ENCODE assay signal across 8 cellular contexts in genomic region chr17:58219789-58220183, GRCh38. TPM values are rescaled to one million over a fixed set of nuclear protein-coding genes. Genes with fewer than 3 reads are reported as not detected.
A peak's percentile ranks its signal among the peaks of the same experiment; 100 is the strongest.
DNase-seq lines count a peak whose midpoint lies in the region; ATAC-seq and TF ChIP-seq lines count a peak whose summit lies in the region.

No MANE protein-coding gene starts in this region.

- peak overlapping the region; percentile 93 for H3K4me3 ChIP-seq in CD4-positive, CD25-positive, alpha-beta regulatory T cell (ENCODE audit: low read depth, low read length)
- H3K4me3 ChIP-seq in LNCaP clone FGC (ENCODE audit: low read depth, low read length), result peak overlapping the region; percentile 95

- H3K9me3 ChIP-seq in CD4-positive, CD25-positive, alpha-beta regulatory T cell (ENCODE audit: control insufficient read depth in 2 of 2, low read length in 2 of 2), result no peaks in the 10 kb centered on the region

- peaks cover 8% of the 10 kb centered on the region for H3K36me3 ChIP-seq in CD4-positive, CD25-positive, alpha-beta regulatory T cell (ENCODE audit: control insufficient read depth, insufficient read depth, low read length)

- peak overlapping the region; percentile 91 to 97 (median 96) for H3K4me3 Mint-ChIP-seq in CD4-positive, CD25-positive, alpha-beta regulatory T cell
- H3K4me3 Mint-ChIP-seq in central memory CD8-positive, alpha-beta T cell, result peak overlapping the region; percentile 90
- peak overlapping the region; percentile 96 for H3K4me3 Mint-ChIP-seq in natural killer cell treated with Interleukin-12 subunit alpha and Interleukin-12 subunit beta and Interleukin-15 and Interleukin-18, amount 100 ng/mL, for 72 hours

- no peak for DNase-seq in CD4-positive, CD25-positive, alpha-beta regulatory T cell
- DNase-seq in LNCaP clone FGC (ENCODE audit: low read depth) (peak; percentile 13), H4 (ENCODE audit: low spot score) (no peak)
- DNase-seq in central memory CD8-positive, alpha-beta T cell (ENCODE audit: low spot score in 2 of 2), result no peak
- DNase-seq in natural killer cell treated with Interleukin-12 subunit alpha and Interleukin-12 subunit beta and Interleukin-15 and Interleukin-18, amount 100 ng/mL, for 72 hours (ENCODE audit: low spot score), result no peak

- no peak for ATAC-seq in CD4-positive, CD25-positive, alpha-beta regulatory T cell (ENCODE audit: low read depth in 2 of 2)
- ATAC-seq in central memory CD8-positive, alpha-beta T cell (replicated peaks; ENCODE audit: extremely low read depth, poor library complexity, severe bottlenecking), result no peak
- ATAC-seq in natural killer cell treated with Interleukin-12 subunit alpha and Interleukin-12 subunit beta and Interleukin-15 and Interleukin-18, amount 100 ng/mL, for 72 hours, result no peak
- no peak for ATAC-seq in HG03520 (IDR thresholded peaks at IDR 0.05; ENCODE audit: unreplicated experiment)
- no peak for ATAC-seq in GM19328 (IDR thresholded peaks at IDR 0.05; ENCODE audit: unreplicated experiment)
- ATAC-seq in HG03280 (IDR thresholded peaks at IDR 0.05; ENCODE audit: unreplicated experiment), result no peak

- peak overlapping the region; percentile 81 for H3K27ac ChIP-seq in CD4-positive, CD25-positive, alpha-beta regulatory T cell (ENCODE audit: insufficient read depth, low read length, poor library complexity, severe bottlenecking)

- peaks cover 19% of the 10 kb centered on the region for H3K27me3 Mint-ChIP-seq in CD4-positive, CD25-positive, alpha-beta regulatory T cell
- peaks cover 7% of the 10 kb centered on the region for H3K27me3 Mint-ChIP-seq in central memory CD8-positive, alpha-beta T cell
- H3K27me3 Mint-ChIP-seq in natural killer cell treated with Interleukin-12 subunit alpha and Interleukin-12 subunit beta and Interleukin-15 and Interleukin-18, amount 100 ng/mL, for 72 hours, result peaks cover 8 to 9% of the 10 kb centered on the region in 2 donors

- H3K36me3 Mint-ChIP-seq in CD4-positive, CD25-positive, alpha-beta regulatory T cell, result peaks cover 6% of the 10 kb centered on the region
- H3K36me3 Mint-ChIP-seq in central memory CD8-positive, alpha-beta T cell (ENCODE audit: insufficient read depth), result peaks cover 22% of the 10 kb centered on the region
- no peaks in the 10 kb centered on the region for H3K36me3 Mint-ChIP-seq in natural killer cell treated with Interleukin-12 subunit alpha and Interleukin-12 subunit beta and Interleukin-15 and Interleukin-18, amount 100 ng/mL, for 72 hours

- H3K9me3 Mint-ChIP-seq in CD4-positive, CD25-positive, alpha-beta regulatory T cell, result no peaks in the 10 kb centered on the region
- no peaks in the 10 kb centered on the region for H3K9me3 Mint-ChIP-seq in central memory CD8-positive, alpha-beta T cell
- no peaks in the 10 kb centered on the region for H3K9me3 Mint-ChIP-seq in natural killer cell treated with Interleukin-12 subunit alpha and Interleukin-12 subunit beta and Interleukin-15 and Interleukin-18, amount 100 ng/mL, for 72 hours

- peaks cover 18% of the 10 kb centered on the region for H3K4me1 ChIP-seq in CD4-positive, CD25-positive, alpha-beta regulatory T cell (ENCODE audit: control insufficient read depth, insufficient read depth, low read length, poor library complexity, severe bottlenecking)

- H3K27ac Mint-ChIP-seq in CD4-positive, CD25-positive, alpha-beta regulatory T cell, result peak overlapping the region; percentile 96 to 98 (median 97)
- H3K27ac Mint-ChIP-seq in central memory CD8-positive, alpha-beta T cell (ENCODE audit: low read depth), result peak overlapping the region; percentile 96
- H3K27ac Mint-ChIP-seq in natural killer cell treated with Interleukin-12 subunit alpha and Interleukin-12 subunit beta and Interleukin-15 and Interleukin-18, amount 100 ng/mL, for 72 hours, result peak overlapping the region; percentile 85 to 97

- peaks cover 1% of the 10 kb centered on the region for H3K27me3 ChIP-seq in CD4-positive, CD25-positive, alpha-beta regulatory T cell (ENCODE audit: control insufficient read depth, insufficient read depth, low read length)

- TF ChIP-seq CTCF in LNCaP clone FGC (IDR thresholded peaks at IDR 0.05; ENCODE audit: control insufficient read depth, extremely low read depth, insufficient read depth), result no peak

- H3K4me1 Mint-ChIP-seq in CD4-positive, CD25-positive, alpha-beta regulatory T cell, result peaks cover 7 to 30% (median 16%) of the 10 kb centered on the region in 4 donors
- H3K4me1 Mint-ChIP-seq in central memory CD8-positive, alpha-beta T cell, result peaks cover 14% of the 10 kb centered on the region
- H3K4me1 Mint-ChIP-seq in natural killer cell treated with Interleukin-12 subunit alpha and Interleukin-12 subunit beta and Interleukin-15 and Interleukin-18, amount 100 ng/mL, for 72 hours (ENCODE audit: low read depth in 2 of 2), result peaks cover 28 to 40% of the 10 kb centered on the region in 2 donors

RNA-seq across cellular contexts. Expression of gene MKS1, which starts 0.7 kb away (rescaled TPM):
- total RNA-seq in CD4-positive, CD25-positive, alpha-beta regulatory T cell, result 6.2 TPM
- polyA plus RNA-seq in CD4-positive, CD25-positive, alpha-beta regulatory T cell, result 10 to 100 TPM in 3 of 4 donors, 1 to 10 TPM in 1; 8.1 to 13.4 (median 11.2) TPM
- total RNA-seq in natural killer cell treated with Interleukin-12 subunit alpha and Interleukin-12 subunit beta and Interleukin-15 and Interleukin-18, amount 100 ng/mL, for 72 hours, result 10 to 100 TPM; 13.2 to 20.2 TPM
- 16.8 and 18.1 TPM in 2 replicates for total RNA-seq in H4 (2014; rRNA removed; shearing (Covaris generic))

RNA-seq across cellular contexts. Expression of gene LPO, which starts 18.6 kb away (rescaled TPM):
- 0.15 TPM for total RNA-seq in CD4-positive, CD25-positive, alpha-beta regulatory T cell
- polyA plus RNA-seq in CD4-positive, CD25-positive, alpha-beta regulatory T cell, result under 1 TPM in 1 of 4 donors, not detected in 3; 0.08 TPM
- not detected for total RNA-seq in natural killer cell treated with Interleukin-12 subunit alpha and Interleukin-12 subunit beta and Interleukin-15 and Interleukin-18, amount 100 ng/mL, for 72 hours
- total RNA-seq in H4 (2014; rRNA removed; shearing (Covaris generic)), result not detected in 2 replicates

RNA-seq across cellular contexts. Expression of gene EPX, which starts 27.3 kb away (rescaled TPM):
- not detected for total RNA-seq in CD4-positive, CD25-positive, alpha-beta regulatory T cell
- not detected for polyA plus RNA-seq in CD4-positive, CD25-positive, alpha-beta regulatory T cell
- not detected for total RNA-seq in natural killer cell treated with Interleukin-12 subunit alpha and Interleukin-12 subunit beta and Interleukin-15 and Interleukin-18, amount 100 ng/mL, for 72 hours
- total RNA-seq in H4 (2014; rRNA removed; shearing (Covaris generic)), result 0.08 TPM in 1 of 2 replicates, not detected in the other

RNA-seq across cellular contexts. Expression of gene OR4D2, which starts 53.0 kb away (rescaled TPM):
- not detected for total RNA-seq in CD4-positive, CD25-positive, alpha-beta regulatory T cell
- polyA plus RNA-seq in CD4-positive, CD25-positive, alpha-beta regulatory T cell, result not detected
- not detected for total RNA-seq in natural killer cell treated with Interleukin-12 subunit alpha and Interleukin-12 subunit beta and Interleukin-15 and Interleukin-18, amount 100 ng/mL, for 72 hours
- not detected in 2 replicates for total RNA-seq in H4 (2014; rRNA removed; shearing (Covaris generic))
